ENCODE assay signal across 14 cellular contexts in the genomic region with DNA sequence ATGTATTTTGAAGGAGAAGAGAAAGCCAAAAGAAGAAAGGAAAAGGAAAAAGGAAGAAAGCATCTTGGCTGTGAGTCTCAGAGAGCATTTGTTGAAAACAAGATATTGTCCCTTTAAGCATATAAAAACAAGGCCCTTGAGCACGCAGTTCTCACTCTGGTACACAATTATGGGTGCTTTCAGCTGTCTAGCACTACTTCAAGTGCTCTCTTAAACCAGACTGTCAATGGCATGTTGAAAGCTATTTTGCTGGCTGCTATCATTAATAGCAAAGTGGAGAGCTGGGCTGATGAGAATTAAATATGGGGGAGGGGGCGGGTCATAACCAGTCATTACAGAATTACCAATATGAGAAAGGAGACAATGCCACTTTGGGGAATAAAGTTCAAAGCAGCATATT. TPM values are rescaled to one million over a fixed set of nuclear protein-coding genes. Genes with fewer than 3 reads are reported as not detected.
DNase-seq lines count a peak whose midpoint lies in the region; ATAC-seq, FAIRE-seq and TF ChIP-seq lines count a peak whose summit lies in the region.
"Had no signal": no experiment of that assay in that cellular context is flagged by ENCODE, and none has a peak within 500 bp of the region (broad histone marks: within the 10 kb centered on the region; RNA-seq: fewer than 3 reads in every experiment).

No MANE protein-coding gene starts in this region.

- TF ChIP-seq CTCF in Loucy (conservative IDR thresholded peaks at IDR 0.05; ENCODE audit: low read length) (no peak), gastroesophageal sphincter (IDR thresholded peaks at IDR 0.05) (no peak), psoas muscle (IDR thresholded peaks at IDR 0.05) (no peak)

- WGBS in gastroesophageal sphincter (ENCODE audit: low coverage in 1 of 2), 2 donors = 64% methylated on average over 1 of the region's 2 CpGs; no CpG with 5 or more reads in 1 of the 2 donors
- 82 to 87% (median 83%) methylated on average over 2 of the region's 2 CpGs for WGBS in psoas muscle, 3 donors

- no peak for TF ChIP-seq POLR2A in gastroesophageal sphincter (IDR thresholded peaks at IDR 0.05)

- DNase-seq in NCI-H2227 (lab: John Stamatoyannopoulos, UW; ENCODE audit: unreplicated experiment) (peak; percentile 85), psoas muscle (no peak), HT-29 (ENCODE audit: low spot score) (no peak), urothelium cell line (ENCODE audit: low spot score) (no peak), hepatic stellate cell (ENCODE audit: low spot score) (no peak)
- DNase-seq: activated CD4-positive, alpha-beta T cell treated with anti-CD3 and anti-CD28 coated beads, Interleukin-2, amount 10 ng/mL, durations not matched to agents 24 days and 14 days; activated T-cell treated with anti-CD3 and anti-CD28 coated beads, Interleukin-2, amount 50 U/mL, for 4 hours; cortex of kidney; mammary epithelial cell had no signal

- H3K4me3 ChIP-seq in Loucy (ENCODE audit: low read length, poor library complexity, severe bottlenecking) (no peak overlapping the region), gastroesophageal sphincter (peak overlapping the region in 1 of 2 donors; percentile 25), psoas muscle (peak overlapping the region; percentile 41)

- no peak for TF ChIP-seq EP300 in gastroesophageal sphincter (IDR thresholded peaks at IDR 0.05)

- H3K4me1 ChIP-seq in Loucy (ENCODE audit: insufficient read depth, low read length, poor library complexity, severe bottlenecking) (peaks cover 77% of the 10 kb centered on the region), gastroesophageal sphincter (peaks cover 0 to 66% (median 42%) of the 10 kb centered on the region in 3 donors), psoas muscle (peaks cover 42% of the 10 kb centered on the region)

- peaks cover 97% of the 10 kb centered on the region for H4K20me1 ChIP-seq in Loucy (ENCODE audit: insufficient read depth, low read length, poor library complexity, severe bottlenecking)

- H3K9me3 ChIP-seq in Loucy (ENCODE audit: insufficient read depth, low read depth, low read length) (no peaks in the 10 kb centered on the region), gastroesophageal sphincter (no peaks in the 10 kb centered on the region), psoas muscle (no peaks in the 10 kb centered on the region)

- peaks cover 73% of the 10 kb centered on the region; the same call in 1 of the 2 replicates for H3K36me3 ChIP-seq in Loucy (ENCODE audit: insufficient read depth, low read length)
- peaks cover 0 to 58% of the 10 kb centered on the region in 2 donors for H3K36me3 ChIP-seq in gastroesophageal sphincter
- H3K36me3 ChIP-seq in psoas muscle (ENCODE audit: insufficient read depth in 1 of 2, low read depth in 1 of 2) = peaks cover 0 to 31% of the 10 kb centered on the region in 2 donors

- no peak overlapping the region for H3K9ac ChIP-seq in Loucy (ENCODE audit: low read depth, low read length, poor library complexity, severe bottlenecking)

- H3K27ac ChIP-seq in gastroesophageal sphincter = peak overlapping the region in 3 of 4 donors; percentile 71 to 76 (median 74)
- H3K27ac ChIP-seq in psoas muscle = peak overlapping the region; percentile 74

- H3K79me2 ChIP-seq in Loucy (ENCODE audit: insufficient read depth, low read length) = peaks cover 99% of the 10 kb centered on the region

- H2AFZ ChIP-seq in Loucy (ENCODE audit: low read length) = no peak overlapping the region

- no peaks in the 10 kb centered on the region for H3K9me2 ChIP-seq in Loucy (replicated peaks; ENCODE audit: low read depth, low read length)

- H3K27me3 ChIP-seq in Loucy (ENCODE audit: insufficient read depth, low read length, poor library complexity, severe bottlenecking) (no peaks in the 10 kb centered on the region), gastroesophageal sphincter (no peaks in the 10 kb centered on the region), psoas muscle (ENCODE audit: insufficient read depth in 3 of 3, low read length in 2 of 3) (no peaks in the 10 kb centered on the region)

- intact Hi-C loops in psoas muscle (cut with DNase I) = loop anchor here in 1 of 2 donors (10.0 kb wide), 1 partner anchor 354 kb away; no protein-coding TSS in a partner anchor

- no peak for FAIRE-seq in urothelium cell line (lab: Jason Lieb, UNC)

- peak overlapping the region; percentile 38 for H3K4me2 ChIP-seq in Loucy (ENCODE audit: low read depth, low read length, poor library complexity, severe bottlenecking)

- ATAC-seq in gastroesophageal sphincter = no peak
- ATAC-seq in psoas muscle = no peak
- no peak for ATAC-seq in HG03175 (IDR thresholded peaks at IDR 0.05; ENCODE audit: unreplicated experiment)
- ATAC-seq: activated T-cell treated with anti-CD3 and anti-CD28 coated beads, Interleukin-2, amount 50 U/mL, for 4 hours; esophagus mucosa; HCT116 had no signal

- no peaks in the 10 kb centered on the region for H3F3A ChIP-seq in Loucy (ENCODE audit: low read depth)

RNA-seq across cellular contexts. Expression of gene TLE3, which starts 9.3 kb away (rescaled TPM):
- total RNA-seq in gastroesophageal sphincter (10 to 100 TPM; 32.4 to 81.6 (median 62.6) TPM), psoas muscle (10 to 100 TPM; 10.8 to 59.9 (median 18.6) TPM)
- polyA plus RNA-seq in psoas muscle = 1 to 10 TPM; 4.3 to 9.6 (median 4.8) TPM
- 59.1 and 77.6 TPM in 2 replicates for total RNA-seq in HT-29 (2014; rRNA removed; shearing (Covaris generic))
